In genomic region chr1:67686272-67687197, GRCh38 we compare ENCODE assay signal across 8 cellular contexts. TPM values are rescaled to one million over a fixed set of nuclear protein-coding genes. Genes with fewer than 3 reads are reported as not detected.
DNase-seq lines count a peak whose midpoint lies in the region; FAIRE-seq and TF ChIP-seq lines count a peak whose summit lies in the region.

No MANE protein-coding gene starts in this region.

- peaks cover 8% of the 10 kb centered on the region for H3K4me1 ChIP-seq in HAP-1
- H3K4me1 ChIP-seq in SJSA1 (replicated peaks): peaks cover 43% of the 10 kb centered on the region
- H3K4me1 ChIP-seq in tibial nerve: peaks cover 0 to 41% (median 24%) of the 10 kb centered on the region in 4 donors

- no peak for TF ChIP-seq CTCF in tibial nerve (IDR thresholded peaks at IDR 0.05)

- peak in 1 of 2 donors; percentile 21 for TF ChIP-seq POLR2A in tibial nerve (IDR thresholded peaks at IDR 0.05)

- peaks cover 22% of the 10 kb centered on the region for H3K36me3 Mint-ChIP-seq in activated naive CD4-positive, alpha-beta T cell treated with anti-CD3 and anti-CD28 coated beads for 36 hours (ENCODE audit: low read depth)

- peaks cover 46% of the 10 kb centered on the region for H3K4me1 Mint-ChIP-seq in activated naive CD4-positive, alpha-beta T cell treated with anti-CD3 and anti-CD28 coated beads for 36 hours (ENCODE audit: low read depth)

- peak; percentile 93 for FAIRE-seq in G401.6 (lab: Jason Lieb, UNC)

- H3K27ac ChIP-seq in SJSA1 (peak overlapping the region; percentile 80), tibial nerve (peak overlapping the region; percentile 80 to 95 (median 92))

- H3K27me3 Mint-ChIP-seq in activated naive CD4-positive, alpha-beta T cell treated with anti-CD3 and anti-CD28 coated beads for 36 hours (ENCODE audit: low read depth): no peaks in the 10 kb centered on the region

- H3K9me3 Mint-ChIP-seq in activated naive CD4-positive, alpha-beta T cell treated with anti-CD3 and anti-CD28 coated beads for 36 hours: no peaks in the 10 kb centered on the region

- 0 to 1% methylated on average over 18 to 39 of the region's 42 CpGs for WGBS in tibial nerve, 2 donors

- in situ Hi-C loops in HAP-1 (cut with MboI; ENCODE audit: low sequenced_read_pairs): no loop called here

- H3K36me3 ChIP-seq in HAP-1 (replicated peaks) (peaks cover 18% of the 10 kb centered on the region), MG63 (peaks cover 53% of the 10 kb centered on the region), SJSA1 (peaks cover 58% of the 10 kb centered on the region), tibial nerve (peaks cover 0 to 26% (median 0%) of the 10 kb centered on the region in 3 donors)

- peak; percentile 82 to 87 for DNase-seq in HAP-1 (ENCODE audit: low spot score in 2 of 2)
- DNase-seq in MG63: peak; percentile 97
- peak; percentile 88 to 93 for DNase-seq in SJSA1 (ENCODE audit: low read depth in 1 of 2, low spot score in 2 of 2)
- DNase-seq in activated naive CD4-positive, alpha-beta T cell treated with anti-CD3 and anti-CD28 coated beads for 36 hours: peak; percentile 76
- DNase-seq in germinal center (ENCODE audit: low spot score): peak; percentile 44
- peak; percentile 95 for DNase-seq in non-pigmented ciliary epithelial cell (ENCODE audit: low read depth)
- peak; percentile 41 to 54 for DNase-seq in tibial nerve (ENCODE audit: low spot score in 2 of 2)

- H3K27me3 ChIP-seq in HAP-1 (ENCODE audit: low read depth): no peaks in the 10 kb centered on the region
- no peaks in the 10 kb centered on the region for H3K27me3 ChIP-seq in MG63
- H3K27me3 ChIP-seq in SJSA1 (replicated peaks): no peaks in the 10 kb centered on the region
- no peaks in the 10 kb centered on the region for H3K27me3 ChIP-seq in tibial nerve

- H3K9me3 ChIP-seq in HAP-1: no peaks in the 10 kb centered on the region
- H3K9me3 ChIP-seq in MG63: no peaks in the 10 kb centered on the region
- 0 out of 2 replicates have a peak, but pooled peaks cover 3% of the 10 kb centered on the region for H3K9me3 ChIP-seq in SJSA1 (replicated peaks)
- H3K9me3 ChIP-seq in tibial nerve: no peaks in the 10 kb centered on the region

- intact Hi-C loops in activated naive CD4-positive, alpha-beta T cell treated with anti-CD3 and anti-CD28 coated beads for 36 hours (cut with micrococcal nuclease): loop anchor here (1.0 to 10.0 kb wide), 10 partner anchors 14 to 1872 kb away; no protein-coding TSS in a partner anchor

- CTCF ChIA-PET in activated naive CD4-positive, alpha-beta T cell treated with anti-CD3 and anti-CD28 coated beads for 36 hours (lab: Charles Lee): interaction anchor here (1.3 kb wide), 1 partner anchor 10 kb away, joined by 4 read pairs; no protein-coding TSS in a partner anchor

- peak overlapping the region; percentile 90 for H3K4me3 Mint-ChIP-seq in activated naive CD4-positive, alpha-beta T cell treated with anti-CD3 and anti-CD28 coated beads for 36 hours

- H3K4me3 ChIP-seq in HAP-1 (peak overlapping the region; percentile 81), MG63 (peak overlapping the region; percentile 92), SJSA1 (peak overlapping the region; percentile 91), tibial nerve (peak overlapping the region; percentile 79 to 92 (median 85))

- TF ChIP-seq EP300 in tibial nerve (IDR thresholded peaks at IDR 0.05): peak in 1 of 2 donors; percentile 78

- peak overlapping the region; percentile 92 for H3K27ac Mint-ChIP-seq in activated naive CD4-positive, alpha-beta T cell treated with anti-CD3 and anti-CD28 coated beads for 36 hours

RNA-seq across cellular contexts. Expression of gene GADD45A, which starts 1.5 kb away (rescaled TPM):
- 16.5 and 20.5 TPM in 2 replicates for total RNA-seq in MG63 (2014; rRNA removed; shearing (Covaris generic); ENCODE audit: low replicate concordance)
- total RNA-seq in SJSA1 (2014; rRNA removed; shearing (Covaris generic)): 63.1 and 125 TPM in 2 replicates
- total RNA-seq in activated naive CD4-positive, alpha-beta T cell treated with anti-CD3 and anti-CD28 coated beads for 36 hours: 10 to 100 TPM; 47.0 to 48.3 TPM
- 10 to 100 TPM; 53.1 to 95.4 (median 72.9) TPM for total RNA-seq in tibial nerve

Comparison
In these comparisons a context has a peak if more than half of its experiments do, and no peak if none do; other contexts are left out.
1. Peak in every context shown above with its lines: DNase-seq, H3K4me3 ChIP-seq and H3K27ac ChIP-seq.
2. DNase-seq: peak in every context shown above with its lines; median percentile 97 in MG63; 95 in non-pigmented ciliary epithelial cell; 90 in SJSA1; 84 in HAP-1; 76 in activated naive CD4-positive, alpha-beta T cell treated with anti-CD3 and anti-CD28 coated beads for 36 hours; 48 in tibial nerve; 44 in germinal center.